21 cellular contexts compared by ENCODE assay signal in the genomic region with DNA sequence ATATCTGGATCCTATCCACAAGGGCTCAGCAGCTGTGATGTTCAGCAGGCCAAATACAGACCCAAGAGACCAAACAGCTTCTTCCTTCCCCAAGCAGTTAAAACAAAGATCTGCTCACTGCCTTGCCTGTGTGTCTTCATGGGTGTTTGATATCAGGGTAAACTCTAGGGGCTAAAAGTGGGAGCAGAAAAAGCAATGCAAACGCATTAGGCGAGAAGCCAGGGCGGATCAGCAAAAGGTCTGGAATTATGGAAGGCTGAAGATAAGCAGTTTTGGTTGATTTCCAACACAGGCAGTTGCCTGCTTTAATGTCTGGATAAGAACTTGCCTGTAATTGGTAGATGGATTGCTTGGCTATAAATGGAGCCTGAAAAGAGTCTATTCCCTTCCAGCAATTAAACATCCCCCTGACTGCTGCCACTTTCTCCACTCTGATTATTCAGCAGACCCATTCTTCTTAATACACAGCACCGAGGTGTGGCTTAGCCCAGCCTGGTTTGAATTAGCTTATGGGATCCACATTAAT.
DNase-seq lines count a peak whose midpoint lies in the region; ATAC-seq, FAIRE-seq and TF ChIP-seq lines count a peak whose summit lies in the region.
"Had no signal": no experiment of that assay in that cellular context is flagged by ENCODE, and none has a peak within 500 bp of the region (broad histone marks: within the 10 kb centered on the region; RNA-seq: fewer than 3 reads in every experiment).

No MANE protein-coding gene starts in this region.

- no peak overlapping the region for H2BK15ac ChIP-seq in H9 (ENCODE audit: low read depth, low read length)

- no peak overlapping the region for H3K18ac ChIP-seq in H9 (ENCODE audit: insufficient read length, low read depth, low read length)

- no peak overlapping the region for H4K8ac ChIP-seq in H9 (replicated peaks; ENCODE audit: insufficient read length, low read depth, low read length)

- no peaks in the 10 kb centered on the region for H3K27me3 ChIP-seq in pancreas
- no peaks in the 10 kb centered on the region for H3K27me3 ChIP-seq in hepatocyte
- H3K27me3 ChIP-seq in H9 (ENCODE audit: insufficient read depth, low read length) = no peaks in the 10 kb centered on the region

- H3K4me1 ChIP-seq in pancreas = no peaks in the 10 kb centered on the region
- peaks cover 17% of the 10 kb centered on the region for H3K4me1 ChIP-seq in hepatocyte (ENCODE audit: insufficient read depth)
- H3K4me1 ChIP-seq in H9 (ENCODE audit: insufficient read depth, low read length) = peaks cover 6% of the 10 kb centered on the region; the same call in 1 of the 2 replicates
- H3K4me1 ChIP-seq: HAP-1 had no signal

- FAIRE-seq in pancreas (lab: Jason Lieb, UNC) = no peak

- no peaks in the 10 kb centered on the region for H3K9me3 Mint-ChIP-seq in H9
- H3K9me3 Mint-ChIP-seq: effector memory CD8-positive, alpha-beta T cell; neural crest cell had no signal

- H3K9me3 ChIP-seq in pancreas = no peaks in the 10 kb centered on the region
- no peaks in the 10 kb centered on the region for H3K9me3 ChIP-seq in hepatocyte (ENCODE audit: low read depth)
- no peaks in the 10 kb centered on the region for H3K9me3 ChIP-seq in H9 (ENCODE audit: control insufficient read depth, low read depth, low read length)
- H3K9me3 ChIP-seq: HAP-1 had no signal

- no peak overlapping the region for H2BK5ac ChIP-seq in H9 (ENCODE audit: insufficient read length, low read length)

- DNase-seq in NCI-H2081 (lab: John Stamatoyannopoulos, UW) (peak; percentile 29 to 47), NCI-H2081 treated with DMSO at 0.1 percent for 48 hours (lab: John Stamatoyannopoulos, UW) (no peak), NCI-H2227 treated with DMSO at 0.1 percent for 48 hours (lab: John Stamatoyannopoulos, UW) (peak; percentile 56), fibroblast of the aortic adventitia (ENCODE audit: low read depth) (peak; percentile 62), pancreas (no peak), hepatocyte (ENCODE audit: low spot score) (no peak), H9 (no peak), NCI-H748 treated with DMSO at 0.1 percent for 48 hours (lab: John Stamatoyannopoulos, UW) (no peak)
- DNase-seq: 8988T; activated CD4-positive, alpha-beta T cell treated with anti-CD3 and anti-CD28 coated beads, Interleukin-2, amount 50 U/mL, for 4 hours; activated naive CD4-positive, alpha-beta T cell; activated T-cell treated with anti-CD3 and anti-CD28 coated beads for 4 hours; C1 segment of cervical spinal cord; DMS153; effector memory CD8-positive, alpha-beta T cell; head of caudate nucleus; islet precursor cell; NCI-H510A; stimulated activated CD4-positive, alpha-beta T cell treated with anti-CD3 and anti-CD28 coated beads, Interleukin-12 subunit alpha, Interleukin-12 subunit beta, amount 100 ng/mL, for 4 hours had no signal

- H3K36me3 ChIP-seq in pancreas (no peaks in the 10 kb centered on the region), hepatocyte (replicated peaks; ENCODE audit: insufficient read depth, low read depth) (no peaks in the 10 kb centered on the region)
- H3K36me3 ChIP-seq: HAP-1 had no signal

- H3K4me2 ChIP-seq in hepatocyte = no peak overlapping the region
- H3K4me2 ChIP-seq in H9 (ENCODE audit: insufficient read depth, insufficient read length, low read length) = no peak overlapping the region

- H2AFZ ChIP-seq in hepatocyte (no peak overlapping the region), H9 (ENCODE audit: low read length) (no peak overlapping the region)

- 39 to 47% methylated on average over 4 of the region's 4 CpGs for WGBS in pancreas, 2 donors
- 67% methylated on average over 4 of the region's 4 CpGs for WGBS in hepatocyte (ENCODE audit: low lambda C conversion rate, missing lambda C conversion rate)
- no CpG with 5 or more reads among the region's 4 CpGs for WGBS in H9 (ENCODE audit: extremely low coverage, insufficient read length, low lambda C conversion rate)

- no peak overlapping the region for H4K91ac ChIP-seq in H9 (ENCODE audit: insufficient read length, low read depth, low read length)

- no peak overlapping the region for H3K27ac ChIP-seq in pancreas
- H3K27ac ChIP-seq in hepatocyte = no peak overlapping the region
- no peak overlapping the region for H3K27ac ChIP-seq in H9 (ENCODE audit: insufficient read length, low read depth, low read length)

- H3K79me1 ChIP-seq in H9 (ENCODE audit: insufficient read depth, low read depth, low read length, poor library complexity, severe bottlenecking) = no peaks in the 10 kb centered on the region

- H3K4me3 ChIP-seq in fibroblast of the aortic adventitia (ENCODE audit: low read depth, low read length) (no peak overlapping the region), pancreas (no peak overlapping the region), hepatocyte (no peak overlapping the region)
- H3K4me3 ChIP-seq: HAP-1 had no signal

- H3T11ph ChIP-seq in H9 (ENCODE audit: low read length) = no peak overlapping the region

- H3K79me2 ChIP-seq in hepatocyte (no peaks in the 10 kb centered on the region), H9 (ENCODE audit: insufficient read depth, low read length) (no peaks in the 10 kb centered on the region)

- ATAC-seq in pancreas = peak in 3 of 4 donors; percentile 21 to 60 (median 44)
- ATAC-seq: effector memory CD8-positive, alpha-beta T cell had no signal

- H4K5ac ChIP-seq in H9 (ENCODE audit: insufficient read length, low read depth, low read length) = no peak overlapping the region

- no peak overlapping the region for H3K4ac ChIP-seq in H9 (ENCODE audit: low read depth, low read length)

- peaks cover 4 to 7% of the 10 kb centered on the region in 2 experiments; a peak in 3 of 4 replicates for H3K4me1 Mint-ChIP-seq in H9

- H3K23ac ChIP-seq in H9 (ENCODE audit: insufficient read length, low read depth, low read length) = no peak overlapping the region

- H2AK5ac ChIP-seq in H9 (ENCODE audit: insufficient read length, low read length) = no peak overlapping the region

- H3K9me2 ChIP-seq in hepatocyte (replicated peaks; ENCODE audit: insufficient read depth) = no peaks in the 10 kb centered on the region

- H3K4me3 Mint-ChIP-seq in H9 = no peak overlapping the region
- H3K4me3 Mint-ChIP-seq: effector memory CD8-positive, alpha-beta T cell; neural crest cell had no signal

- no peaks in the 10 kb centered on the region for H3K27me3 Mint-ChIP-seq in H9 (ENCODE audit: low read depth)

- H2BK12ac ChIP-seq in H9 (ENCODE audit: insufficient read length, low read depth, low read length) = no peak overlapping the region

- H2BK20ac ChIP-seq in H9 (ENCODE audit: low read depth, low read length, poor library complexity, severe bottlenecking) = no peak overlapping the region

- intact Hi-C loops in pancreas (cut with DNase I) = no loop called here

- H3K9ac ChIP-seq in H9 (ENCODE audit: extremely low read depth, insufficient read length, low read length) = no peak overlapping the region

- no peaks in the 10 kb centered on the region for H3K23me2 ChIP-seq in H9 (ENCODE audit: insufficient read length, low read depth, low read length, poor library complexity, severe bottlenecking)

- H4K20me1 ChIP-seq in hepatocyte (ENCODE audit: insufficient read depth, poor library complexity, severe bottlenecking) = no peaks in the 10 kb centered on the region
- no peaks in the 10 kb centered on the region for H4K20me1 ChIP-seq in H9 (ENCODE audit: control insufficient read depth, insufficient read depth, insufficient read length)

- H3K36me3 Mint-ChIP-seq in H9 (ENCODE audit: insufficient read depth in 1 of 3, low read depth in 3 of 3) = no peaks in the 10 kb centered on the region; a peak in 2 of 7 replicates

- TF ChIP-seq CTCF in fibroblast of the aortic adventitia (IDR thresholded peaks at IDR 0.05; ENCODE audit: insufficient read depth, low read length) (no peak), pancreas (IDR thresholded peaks at IDR 0.05) (no peak), hepatocyte (IDR thresholded peaks at IDR 0.05; ENCODE audit: poor library complexity) (no peak), H9 (conservative IDR thresholded peaks at IDR 0.05) (no peak)

- H2BK120ac ChIP-seq in H9 (ENCODE audit: low read depth, low read length, poor library complexity, severe bottlenecking) = no peak overlapping the region

- no peak overlapping the region; a peak in 2 of 7 replicates for H3K27ac Mint-ChIP-seq in H9
- H3K27ac Mint-ChIP-seq: effector memory CD8-positive, alpha-beta T cell had no signal

- no peak overlapping the region for H3K56ac ChIP-seq in H9 (ENCODE audit: insufficient read length, low read depth, low read length)

- no peak overlapping the region for H3K14ac ChIP-seq in H9 (ENCODE audit: insufficient read depth, low read length)

Comparison
In these comparisons a context has a peak if more than half of its experiments do, and no peak if none do; other contexts are left out.
1. DNase-seq: peak in NCI-H2081 (2 of 2), NCI-H2227 treated with DMSO at 0.1 percent for 48 hours (single experiment) and fibroblast of the aortic adventitia (single experiment); none in NCI-H2081 treated with DMSO at 0.1 percent for 48 hours (single experiment), pancreas (0 of 6), hepatocyte (single experiment), H9 (single experiment) and NCI-H748 treated with DMSO at 0.1 percent for 48 hours (single experiment).